Comparison of ENCODE assay signal across 28 cellular contexts in genomic region chr5:43098064-43098463, GRCh38.
"Had no signal": no experiment of that assay in that cellular context is flagged by ENCODE, and none has a peak within 500 bp of the region (broad histone marks: within the 10 kb centered on the region; RNA-seq: fewer than 3 reads in every experiment).

No MANE protein-coding gene starts in this region.

- DNase-seq: stimulated activated CD4-positive, alpha-beta T cell treated with anti-CD3 and anti-CD28 coated beads, Interleukin-2, amount 100 ng/mL, for 48 hours; stimulated activated CD4-positive, alpha-beta T cell treated with anti-CD3 and anti-CD28 coated beads, Interleukin-4, amount 100 ng/mL, for 1 hour; stimulated activated CD4-positive, alpha-beta T cell treated with anti-CD3 and anti-CD28 coated beads, Interleukin-4, amount 100 ng/mL, for 24 hours; stimulated activated CD4-positive, alpha-beta T cell treated with anti-CD3 and anti-CD28 coated beads, Interleukin-4, amount 100 ng/mL, for 4 hours; stimulated activated CD8-positive, alpha-beta memory T cell treated with anti-CD3 and anti-CD28 coated beads, Interleukin-4, amount 100 ng/mL, for 48 hours; stimulated activated naive B cell treated with anti-CD40 and anti-IgM and Interleukin-4, amounts not matched to agents 10 μg/mL and 1 μg/mL and 100 μg/mL, for 72 hours; stimulated activated naive CD4-positive, alpha-beta T cell; stimulated activated naive CD4-positive, alpha-beta T cell treated with Interleukin-2 at 50 U/mL for 16 hours; stimulated activated naive CD8-positive, alpha-beta T cell treated with anti-CD3 and anti-CD28 coated beads, Interleukin-15, amount 100 ng/mL, for 72 hours; stimulated activated naive CD8-positive, alpha-beta T cell treated with anti-CD3 and anti-CD28 coated beads, Interleukin-15, Interleukin-2, amounts not matched to agents 100 U/mL and 50 U/mL, for 24 hours; stomach; substantia nigra; testis; thyroid gland; tibial artery; transverse colon; upper lobe of left lung; upper lobe of right lung; uterus had no signal

- H3K27me3 Mint-ChIP-seq: stimulated activated memory B cell treated with anti-CD40 and anti-IgM and Interleukin-4, amounts not matched to agents 10 μg/mL and 1 μg/mL and 100 μg/mL, for 72 hours; stimulated activated naive B cell treated with anti-CD40 and anti-IgM and Interleukin-4, amounts not matched to agents 10 μg/mL and 1 μg/mL and 100 μg/mL, for 72 hours; stimulated activated naive CD8-positive, alpha-beta T cell treated with anti-CD3 and anti-CD28 coated beads, Interleukin-15, amount 100 ng/mL, for 72 hours; stimulated activated naive CD8-positive, alpha-beta T cell treated with anti-CD3 and anti-CD28 coated beads, Interleukin-15, Interleukin-2, amounts not matched to agents 100 ng/mL and 50 ng/mL, for 24 hours; type B pancreatic cell had no signal

- H3K36me3 ChIP-seq: suprapubic skin, thoracic aorta, thyroid gland, transverse colon, upper lobe of right lung, uterus, vagina had no signal

- H3K4me3 ChIP-seq: stomach, suprapubic skin, testis, thoracic aorta, thyroid gland, tibial artery, tibial nerve, transverse colon, upper lobe of left lung, upper lobe of right lung, uterus, vagina had no signal

- H3K27ac ChIP-seq: stomach, suprapubic skin, testis, thoracic aorta, thyroid gland, tibial artery, tibial nerve, transverse colon, upper lobe of left lung, upper lobe of right lung, uterus, vagina had no signal

- H3K4me3 Mint-ChIP-seq: stimulated activated effector memory CD8-positive, alpha-beta T cell treated with anti-CD3 and anti-CD28 coated beads, Interleukin-12 subunit alpha, Interleukin-12 subunit beta, amount 100 ng/mL, for 72 hours; stimulated activated memory B cell treated with anti-CD40 and anti-IgM and Interleukin-4, amounts not matched to agents 10 μg/mL and 1 μg/mL and 100 μg/mL, for 72 hours; stimulated activated naive B cell treated with anti-CD40 and anti-IgM and Interleukin-4, amounts not matched to agents 10 μg/mL and 1 μg/mL and 100 μg/mL, for 72 hours; stimulated activated naive CD8-positive, alpha-beta T cell treated with anti-CD3 and anti-CD28 coated beads, Interleukin-15, amount 100 ng/mL, for 72 hours; stimulated activated naive CD8-positive, alpha-beta T cell treated with anti-CD3 and anti-CD28 coated beads, Interleukin-15, Interleukin-2, amounts not matched to agents 100 ng/mL and 50 ng/mL, for 24 hours; type B pancreatic cell had no signal

- H3K36me3 Mint-ChIP-seq: stimulated activated effector memory CD8-positive, alpha-beta T cell treated with anti-CD3 and anti-CD28 coated beads, Interleukin-12 subunit alpha, Interleukin-12 subunit beta, amount 100 ng/mL, for 72 hours; type B pancreatic cell had no signal

- H3K4me1 Mint-ChIP-seq: stimulated activated effector memory CD8-positive, alpha-beta T cell treated with anti-CD3 and anti-CD28 coated beads, Interleukin-12 subunit alpha, Interleukin-12 subunit beta, amount 100 ng/mL, for 72 hours; stimulated activated memory B cell treated with anti-CD40 and anti-IgM and Interleukin-4, amounts not matched to agents 10 μg/mL and 1 μg/mL and 100 μg/mL, for 72 hours; stimulated activated naive B cell treated with anti-CD40 and anti-IgM and Interleukin-4, amounts not matched to agents 10 μg/mL and 1 μg/mL and 100 μg/mL, for 72 hours had no signal

- H3K9me3 ChIP-seq: stomach, suprapubic skin, testis, thoracic aorta, thyroid gland, tibial artery, tibial nerve, transverse colon, upper lobe of left lung, upper lobe of right lung, uterus, vagina had no signal

- H3K27ac Mint-ChIP-seq: stimulated activated effector memory CD8-positive, alpha-beta T cell treated with anti-CD3 and anti-CD28 coated beads, Interleukin-12 subunit alpha, Interleukin-12 subunit beta, amount 100 ng/mL, for 72 hours; stimulated activated memory B cell treated with anti-CD40 and anti-IgM and Interleukin-4, amounts not matched to agents 10 μg/mL and 1 μg/mL and 100 μg/mL, for 72 hours; stimulated activated naive B cell treated with anti-CD40 and anti-IgM and Interleukin-4, amounts not matched to agents 10 μg/mL and 1 μg/mL and 100 μg/mL, for 72 hours; stimulated activated naive CD8-positive, alpha-beta T cell treated with anti-CD3 and anti-CD28 coated beads, Interleukin-15, amount 100 ng/mL, for 72 hours; stimulated activated naive CD8-positive, alpha-beta T cell treated with anti-CD3 and anti-CD28 coated beads, Interleukin-15, Interleukin-2, amounts not matched to agents 100 ng/mL and 50 ng/mL, for 24 hours; type B pancreatic cell had no signal

- ATAC-seq: stimulated activated effector memory CD8-positive, alpha-beta T cell treated with anti-CD3 and anti-CD28 coated beads, Interleukin-12 subunit alpha, Interleukin-12 subunit beta, amount 100 ng/mL, for 72 hours; stimulated activated memory B cell treated with anti-CD40 and anti-IgM and Interleukin-4, amounts not matched to agents 10 μg/mL and 1 μg/mL and 100 μg/mL, for 72 hours; stimulated activated naive B cell treated with anti-CD40 and anti-IgM and Interleukin-4, amounts not matched to agents 10 μg/mL and 1 μg/mL and 100 μg/mL, for 72 hours; stimulated activated naive CD8-positive, alpha-beta T cell treated with anti-CD3 and anti-CD28 coated beads, Interleukin-15, amount 100 ng/mL, for 72 hours; stimulated activated naive CD8-positive, alpha-beta T cell treated with anti-CD3 and anti-CD28 coated beads, Interleukin-15, Interleukin-2, amounts not matched to agents 100 U/mL and 50 U/mL, for 24 hours; upper lobe of right lung had no signal

- FAIRE-seq: urothelium cell line had no signal

- H3K27me3 ChIP-seq: stomach, suprapubic skin, testis, thyroid gland, tibial artery, tibial nerve, transverse colon, upper lobe of left lung, upper lobe of right lung, uterus, vagina had no signal

- H3K9me3 Mint-ChIP-seq: stimulated activated effector memory CD8-positive, alpha-beta T cell treated with anti-CD3 and anti-CD28 coated beads, Interleukin-12 subunit alpha, Interleukin-12 subunit beta, amount 100 ng/mL, for 72 hours; stimulated activated memory B cell treated with anti-CD40 and anti-IgM and Interleukin-4, amounts not matched to agents 10 μg/mL and 1 μg/mL and 100 μg/mL, for 72 hours; stimulated activated naive B cell treated with anti-CD40 and anti-IgM and Interleukin-4, amounts not matched to agents 10 μg/mL and 1 μg/mL and 100 μg/mL, for 72 hours; stimulated activated naive CD8-positive, alpha-beta T cell treated with anti-CD3 and anti-CD28 coated beads, Interleukin-15, amount 100 ng/mL, for 72 hours; stimulated activated naive CD8-positive, alpha-beta T cell treated with anti-CD3 and anti-CD28 coated beads, Interleukin-15, Interleukin-2, amounts not matched to agents 100 ng/mL and 50 ng/mL, for 24 hours; type B pancreatic cell had no signal

- H3K4me1 ChIP-seq: stomach, suprapubic skin, testis, thyroid gland, tibial artery, tibial nerve, transverse colon, upper lobe of left lung, upper lobe of right lung, uterus, vagina had no signal
